ENCODE assay signal across 15 cellular contexts in genomic region chr1:226649244-226649643, GRCh38.
A peak's percentile ranks its signal among the peaks of the same experiment; 100 is the strongest.
DNase-seq lines count a peak whose midpoint lies in the region; ATAC-seq, FAIRE-seq and TF ChIP-seq lines count a peak whose summit lies in the region.
"Had no signal": no experiment of that assay in that cellular context is flagged by ENCODE, and none has a peak within 500 bp of the region (broad histone marks: within the 10 kb centered on the region; RNA-seq: fewer than 3 reads in every experiment).

No MANE protein-coding gene starts in this region.

- H3K27me3 ChIP-seq in neuronal stem cell (ENCODE audit: control insufficient read depth in 3 of 3, insufficient read depth in 3 of 3, low read depth in 1 of 3, low read length in 3 of 3) = peaks cover 0 to 3% (median 0%) of the 10 kb centered on the region in 3 experiments
- H3K27me3 ChIP-seq: BLaER1 treated with 17β-estradiol and CSF1 and Interleukin-3, amounts not matched to agents 10 nM and 100 nM; breast epithelium; ovary had no signal

- peaks cover 64% of the 10 kb centered on the region for H3K4me1 Mint-ChIP-seq in activated T-cell treated with anti-CD3 and anti-CD28 coated beads, Interleukin-2, amount 50 U/mL, for 72 hours (ENCODE audit: low read depth)
- peaks cover 38% of the 10 kb centered on the region for H3K4me1 Mint-ChIP-seq in brain

- H2AK5ac ChIP-seq in neuronal stem cell (ENCODE audit: low read depth, low read length) = no peak overlapping the region

- peaks cover 12 to 27% of the 10 kb centered on the region in 2 donors for H3K4me1 ChIP-seq in neuronal stem cell (ENCODE audit: control insufficient read depth in 2 of 2, insufficient read depth in 1 of 2, low read depth in 1 of 2, low read length in 2 of 2)

- H3K27ac ChIP-seq in neuronal stem cell (replicated peaks; ENCODE audit: low read length) = no peak overlapping the region
- H3K27ac ChIP-seq: breast epithelium, ovary had no signal

- no peak overlapping the region for H3K4me2 ChIP-seq in neuronal stem cell (ENCODE audit: insufficient read depth, low read length, poor library complexity, severe bottlenecking)

- H2BK15ac ChIP-seq in neuronal stem cell (ENCODE audit: low read length) = no peak overlapping the region

- H3K79me1 ChIP-seq in neuronal stem cell (ENCODE audit: low read depth, low read length) = no peaks in the 10 kb centered on the region

- DNase-seq in activated T-cell treated with anti-CD3 and anti-CD28 coated beads, Interleukin-2, amount 50 U/mL, for 72 hours = no peak
- DNase-seq in activated T-cell treated with anti-CD3 and anti-CD28 coated beads for 4 hours = no peak
- no peak for DNase-seq in GM18507 (ENCODE audit: extremely low spot score, insufficient read length, low read depth)
- no peak for DNase-seq in neuronal stem cell (ENCODE audit: low spot score)
- no peak for DNase-seq in mesenteric fat pad (ENCODE audit: low spot score)
- DNase-seq: mammary epithelial cell, NCI-H187 treated with DMSO at 0.1 percent for 48 hours, ovary had no signal

- H2BK12ac ChIP-seq in neuronal stem cell (ENCODE audit: low read length) = peak overlapping the region; percentile 12

- peaks cover 7 to 13% of the 10 kb centered on the region in 2 donors for H3K36me3 Mint-ChIP-seq in activated T-cell treated with anti-CD3 and anti-CD28 coated beads, Interleukin-2, amount 50 U/mL, for 72 hours (ENCODE audit: insufficient read depth in 2 of 2)
- H3K36me3 Mint-ChIP-seq in brain = no peaks in the 10 kb centered on the region

- TF ChIP-seq CTCF in brain (conservative IDR thresholded peaks at IDR 0.05) = no peak

- no peak overlapping the region for H2BK5ac ChIP-seq in neuronal stem cell (ENCODE audit: low read length)

- peak overlapping the region; percentile 89 for H4K8ac ChIP-seq in neuronal stem cell (ENCODE audit: low read depth, low read length)

- H3K4me3 Mint-ChIP-seq in activated T-cell treated with anti-CD3 and anti-CD28 coated beads, Interleukin-2, amount 50 U/mL, for 72 hours = no peak overlapping the region
- no peak overlapping the region for H3K4me3 Mint-ChIP-seq in brain

- H3K9ac ChIP-seq in neuronal stem cell (ENCODE audit: low read depth, low read length, poor library complexity) = peak overlapping the region; percentile 56
- H3K9ac ChIP-seq: BLaER1 treated with 17β-estradiol and CSF1 and Interleukin-3, amounts not matched to agents 10 nM and 100 nM had no signal

- peak overlapping the region in 1 of 2 donors; percentile 20 for H3K4me3 ChIP-seq in neuronal stem cell (ENCODE audit: low read length in 2 of 2)
- H3K4me3 ChIP-seq: BLaER1 treated with 17β-estradiol and CSF1 and Interleukin-3, amounts not matched to agents 10 nM and 100 nM; breast epithelium; HAP-1; ovary had no signal

- H3K9me3 ChIP-seq in neuronal stem cell (replicated peaks in 1 of 2; ENCODE audit: control insufficient read depth in 2 of 2, insufficient read depth in 1 of 2, low read depth in 1 of 2, low read length in 2 of 2) = peaks cover 0 to 4% of the 10 kb centered on the region in 2 donors
- H3K9me3 ChIP-seq: BLaER1 treated with 17β-estradiol and CSF1 and Interleukin-3, amounts not matched to agents 10 nM and 100 nM; breast epithelium; HAP-1; ovary had no signal

- no peak overlapping the region for H2BK120ac ChIP-seq in neuronal stem cell (ENCODE audit: low read depth, low read length)

- peak overlapping the region; percentile 68 for H3K18ac ChIP-seq in neuronal stem cell (ENCODE audit: low read length)

- no peak overlapping the region for H2AFZ ChIP-seq in neuronal stem cell (ENCODE audit: low read length)

- peak overlapping the region; percentile 91 for H3K27ac Mint-ChIP-seq in activated T-cell treated with anti-CD3 and anti-CD28 coated beads, Interleukin-2, amount 50 U/mL, for 72 hours
- H3K27ac Mint-ChIP-seq in brain = peak overlapping the region in 4 of 5 experiments; percentile 52 to 66 (median 54)

- H3K4ac ChIP-seq in neuronal stem cell (ENCODE audit: low read length) = peak overlapping the region; percentile 90

- peak overlapping the region; percentile 81 for H4K91ac ChIP-seq in neuronal stem cell (ENCODE audit: low read depth, low read length, poor library complexity)

- H3K14ac ChIP-seq in neuronal stem cell (ENCODE audit: low read length) = peak overlapping the region; percentile 77

- H3K23ac ChIP-seq in neuronal stem cell (ENCODE audit: low read depth, low read length, poor library complexity) = peak overlapping the region; percentile 74

- peak; percentile 15 for FAIRE-seq in GM18507 (lab: Jason Lieb, UNC)
- FAIRE-seq: D721Med had no signal

- no peaks in the 10 kb centered on the region for H3K9me3 Mint-ChIP-seq in activated T-cell treated with anti-CD3 and anti-CD28 coated beads, Interleukin-2, amount 50 U/mL, for 72 hours
- H3K9me3 Mint-ChIP-seq in brain = peaks cover 0 to 4% (median 0%) of the 10 kb centered on the region in 5 experiments

- ATAC-seq in activated T-cell treated with anti-CD3 and anti-CD28 coated beads, Interleukin-2, amount 50 U/mL, for 72 hours (replicated peaks in 1 of 2) = no peak
- no peak for ATAC-seq in GM21723 (IDR thresholded peaks at IDR 0.05; ENCODE audit: unreplicated experiment)
- no peak for ATAC-seq in GM21367 (IDR thresholded peaks at IDR 0.05; ENCODE audit: unreplicated experiment)

- WGBS in neuronal stem cell (ENCODE audit: extremely low coverage in 2 of 2, insufficient read length in 2 of 2, insufficient replicate concordance in 1 of 2), 2 donors = no CpG with 5 or more reads among the region's 8 CpGs

- peaks cover 12 to 21% of the 10 kb centered on the region in 2 donors for H3K36me3 ChIP-seq in neuronal stem cell (replicated peaks in 1 of 2; ENCODE audit: control insufficient read depth in 2 of 2, insufficient read depth in 2 of 2, low read length in 2 of 2)
- H3K36me3 ChIP-seq: breast epithelium, HAP-1, ovary had no signal

- no peaks in the 10 kb centered on the region for H3K27me3 Mint-ChIP-seq in activated T-cell treated with anti-CD3 and anti-CD28 coated beads, Interleukin-2, amount 50 U/mL, for 72 hours (ENCODE audit: low read depth)
- peaks cover 4% of the 10 kb centered on the region for H3K27me3 Mint-ChIP-seq in brain
